Comparison of ENCODE assay signal across 8 cellular contexts in genomic region chr3:53346514-53346913, GRCh38.
DNase-seq lines count a peak whose midpoint lies in the region; TF ChIP-seq lines count a peak whose summit lies in the region.

No MANE protein-coding gene starts in this region.

- H3K36me3 ChIP-seq in SU-DHL-6 (ENCODE audit: low read length) (no peaks in the 10 kb centered on the region), rectal smooth muscle tissue (ENCODE audit: control insufficient read depth, insufficient read depth, low read length) (no peaks in the 10 kb centered on the region)

- TF ChIP-seq CTCF in SU-DHL-6 (IDR thresholded peaks at IDR 0.05; ENCODE audit: insufficient read depth, low read length, poor library complexity, severe bottlenecking) = no peak
- no peak for TF ChIP-seq CTCF in foreskin fibroblast (IDR thresholded peaks at IDR 0.05; ENCODE audit: low read depth, low read length)

- H3K9me2 ChIP-seq in SU-DHL-6 (replicated peaks; ENCODE audit: insufficient read depth, low read length) = no peaks in the 10 kb centered on the region

- no peaks in the 10 kb centered on the region for H3K9me3 Mint-ChIP-seq in activated T-cell treated with anti-CD3 and anti-CD28 coated beads, Interleukin-2, amount 50 U/mL, for 24 hours

- peaks cover 52% of the 10 kb centered on the region for H3K36me3 Mint-ChIP-seq in activated T-cell treated with anti-CD3 and anti-CD28 coated beads, Interleukin-2, amount 50 U/mL, for 24 hours (ENCODE audit: low read depth)

- H3K4me2 ChIP-seq in SU-DHL-6 (ENCODE audit: low read depth, low read length, poor library complexity, severe bottlenecking) = peak overlapping the region; percentile 76

- peaks cover 40% of the 10 kb centered on the region for H3K79me2 ChIP-seq in SU-DHL-6 (ENCODE audit: insufficient read depth, low read length)

- peaks cover 3% of the 10 kb centered on the region for H3K4me1 ChIP-seq in rectal smooth muscle tissue (ENCODE audit: control insufficient read depth, insufficient read depth, low read length)

- H3K9me3 ChIP-seq in SU-DHL-6 (ENCODE audit: insufficient read depth, low read length) = no peaks in the 10 kb centered on the region

- H3K4me3 ChIP-seq in SU-DHL-6 (ENCODE audit: insufficient read depth, low read length, poor library complexity, severe bottlenecking) (peak overlapping the region; percentile 89), foreskin fibroblast (ENCODE audit: low read depth in 1 of 2, low read length in 2 of 2) (peak overlapping the region; percentile 64 to 97), rectal smooth muscle tissue (ENCODE audit: low read length) (peak overlapping the region; percentile 99)

- H3K9ac ChIP-seq in SU-DHL-6 (ENCODE audit: low read length) (peak overlapping the region; percentile 84), rectal smooth muscle tissue (ENCODE audit: low read length) (peak overlapping the region; percentile 97)

- H2AFZ ChIP-seq in SU-DHL-6 (ENCODE audit: low read depth, low read length, severe bottlenecking) = peak overlapping the region; percentile 79

- peak overlapping the region; percentile 98 for H3K4me3 Mint-ChIP-seq in activated T-cell treated with anti-CD3 and anti-CD28 coated beads, Interleukin-2, amount 50 U/mL, for 24 hours

- H3K4me1 Mint-ChIP-seq in activated T-cell treated with anti-CD3 and anti-CD28 coated beads, Interleukin-2, amount 50 U/mL, for 24 hours (ENCODE audit: low read depth) = peaks cover 34% of the 10 kb centered on the region

- H4K20me1 ChIP-seq in SU-DHL-6 (ENCODE audit: low read depth, low read length) = no peaks in the 10 kb centered on the region

- H3K27me3 Mint-ChIP-seq in activated T-cell treated with anti-CD3 and anti-CD28 coated beads, Interleukin-2, amount 50 U/mL, for 24 hours = no peaks in the 10 kb centered on the region

- H3K27me3 ChIP-seq in SU-DHL-6 (ENCODE audit: low read length) (no peaks in the 10 kb centered on the region), rectal smooth muscle tissue (ENCODE audit: control insufficient read depth, insufficient read depth, low read length) (no peaks in the 10 kb centered on the region)

- 0 out of 2 replicates have a peak, but pooled peaks cover 6% of the 10 kb centered on the region for H3F3A ChIP-seq in SU-DHL-6 (ENCODE audit: insufficient read depth)

- DNase-seq in activated T-cell treated with anti-CD3 and anti-CD28 coated beads, Interleukin-2, amount 50 U/mL, for 24 hours = no peak
- no peak for DNase-seq in activated T-cell treated with anti-CD3 and anti-CD28 coated beads, Interleukin-2, amount 50 U/mL, for 48 hours
- DNase-seq in foreskin fibroblast (peak in 1 of 2 donors; percentile 28), caudate nucleus (lab: John Stamatoyannopoulos, UW) (no peak)
- DNase-seq in stimulated activated CD8-positive, alpha-beta memory T cell treated with anti-CD3 and anti-CD28 coated beads, Interleukin-4, amount 100 ng/mL, for 48 hours = no peak
- DNase-seq in stimulated activated CD4-positive, alpha-beta T cell treated with anti-CD3 and anti-CD28 coated beads, Interleukin-2, amount 100 ng/mL, for 24 hours = no peak

- no peak overlapping the region for H3K27ac ChIP-seq in SU-DHL-6 (ENCODE audit: low read depth, low read length)
- peak overlapping the region; percentile 97 for H3K27ac ChIP-seq in rectal smooth muscle tissue (ENCODE audit: low read depth, low read length)
- no peak overlapping the region for H3K27ac ChIP-seq in caudate nucleus (ENCODE audit: low read depth, low read length)

- peak overlapping the region; percentile 98 for H3K27ac Mint-ChIP-seq in activated T-cell treated with anti-CD3 and anti-CD28 coated beads, Interleukin-2, amount 50 U/mL, for 24 hours
